Comparison of ENCODE assay signal across 24 cellular contexts in the genomic region with DNA sequence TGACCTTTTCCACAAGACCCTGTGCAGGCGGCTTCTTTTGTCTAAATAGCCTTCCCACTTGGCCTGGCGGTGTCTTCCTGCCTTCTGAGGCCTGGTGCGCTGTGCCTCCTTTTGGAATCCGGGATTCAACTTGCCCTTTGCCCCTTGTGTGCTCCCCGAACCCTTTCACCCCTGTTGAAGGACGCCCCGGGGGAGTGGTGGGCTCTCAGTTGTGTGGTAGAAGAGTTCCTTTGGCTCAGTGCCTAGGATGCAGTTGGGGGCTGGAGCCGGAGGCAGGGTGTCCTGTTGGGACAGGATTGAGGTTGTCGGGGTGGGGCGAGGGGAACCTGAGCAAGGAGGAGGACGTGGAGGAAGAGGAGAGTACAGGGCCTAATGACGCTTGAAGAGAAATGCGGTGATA. TPM values are rescaled to one million over a fixed set of nuclear protein-coding genes. Genes with fewer than 3 reads are reported as not detected.
A peak's percentile ranks its signal among the peaks of the same experiment; 100 is the strongest.
DNase-seq lines count a peak whose midpoint lies in the region; ATAC-seq, FAIRE-seq and TF ChIP-seq lines count a peak whose summit lies in the region.
"Had no signal": no experiment of that assay in that cellular context is flagged by ENCODE, and none has a peak within 500 bp of the region (broad histone marks: within the 10 kb centered on the region; RNA-seq: fewer than 3 reads in every experiment).

No MANE protein-coding gene starts in this region.

- no peaks in the 10 kb centered on the region for H3K9me2 ChIP-seq in GM23248 (ENCODE audit: insufficient read depth)

- WGBS in GM23248 (ENCODE audit: low coverage in 1 of 2, low lambda C conversion rate in 2 of 2, missing lambda C conversion rate in 2 of 2), 2 experiments, result 94 to 96% methylated on average over 13 of the region's 13 CpGs

- peaks cover 27% of the 10 kb centered on the region for H3K4me1 ChIP-seq in GM23248 (ENCODE audit: insufficient read depth)
- peaks cover 13% of the 10 kb centered on the region for H3K4me1 ChIP-seq in astrocyte (ENCODE audit: insufficient read depth, low read length)
- H3K4me1 ChIP-seq in gastrocnemius medialis, result no peaks in the 10 kb centered on the region

- H3K9ac ChIP-seq in GM23248, result peak overlapping the region; percentile 71
- H3K9ac ChIP-seq in astrocyte (ENCODE audit: low read length), result peak overlapping the region; percentile 72

- TF ChIP-seq CTCF in astrocyte (IDR thresholded peaks at IDR 0.05; ENCODE audit: insufficient read depth, low read depth, low read length), result no peak
- TF ChIP-seq CTCF in type B pancreatic cell (conservative IDR thresholded peaks at IDR 0.05), result no peak
- no peak for TF ChIP-seq CTCF in gastrocnemius medialis (IDR thresholded peaks at IDR 0.05 in 4 of 5, conservative IDR thresholded peaks at IDR 0.05 in 1 of 5)

- POLR2A ChIA-PET in naive thymus-derived CD8-positive, alpha-beta T cell (lab: Charles Lee), result no interaction called here

- H3K27ac Mint-ChIP-seq in astrocyte (ENCODE audit: unreplicated experiment) (peak overlapping the region; percentile 89), memory B cell (peak overlapping the region; percentile 77), type B pancreatic cell (no peak overlapping the region)
- peak overlapping the region; percentile 50 for H3K27ac Mint-ChIP-seq in stimulated activated effector memory CD8-positive, alpha-beta T cell treated with anti-CD3 and anti-CD28 coated beads, Interleukin-12 subunit alpha, Interleukin-12 subunit beta, amount 100 ng/mL, for 72 hours
- H3K27ac Mint-ChIP-seq in naive thymus-derived CD8-positive, alpha-beta T cell, result peak overlapping the region in 4 of 10 donors; percentile 41 to 77 (median 53)
- H3K27ac Mint-ChIP-seq: activated naive CD8-positive, alpha-beta T cell treated with anti-CD3 and anti-CD28 coated beads, Interleukin-2, amount 10 ng/mL, durations not matched to agents 7 days and 5 days; activated T-helper 1 cell treated with anti-CD3 and anti-CD28 coated beads, Interleukin-12 subunit alpha, Interleukin-12 subunit beta, Interleukin-2, Interleukin-4 antibody, amounts not matched to agents 30 ng/mL and 10 ng/mL and 1 ng/mL, durations not matched to agents 14 hours and 24 hours and 36 hours; natural killer cell treated with Interleukin-12 subunit alpha and Interleukin-12 subunit beta and Interleukin-15 and Interleukin-18, amount 100 ng/mL, for 72 hours; T-helper 1 cell treated with Interleukin-12 subunit alpha and Interleukin-12 subunit beta and Interleukin-4 antibody, amounts not matched to agents 30 μg/mL and 1 μg/mL, for 36 hours had no signal

- H3K9me3 ChIP-seq in GM23248 (ENCODE audit: low read depth) (no peaks in the 10 kb centered on the region), astrocyte (ENCODE audit: insufficient read depth, low read depth, low read length) (no peaks in the 10 kb centered on the region), gastrocnemius medialis (no peaks in the 10 kb centered on the region)
- H3K9me3 ChIP-seq: heart left ventricle had no signal

- intact Hi-C loops in gastrocnemius medialis (cut with DNase I; ENCODE audit: low total_unique reads), result no loop called here

- DNase-seq in GM23248, result no peak
- no peak for DNase-seq in astrocyte (ENCODE audit: low read depth)
- no peak for DNase-seq in memory B cell (ENCODE audit: low spot score in 2 of 2)
- no peak for DNase-seq in stimulated activated effector memory CD8-positive, alpha-beta T cell treated with anti-CD3 and anti-CD28 coated beads, Interleukin-12 subunit alpha, Interleukin-12 subunit beta, amount 100 ng/mL, for 72 hours (ENCODE audit: low spot score in 2 of 2)
- no peak for DNase-seq in type B pancreatic cell (ENCODE audit: extremely low spot score, unreplicated experiment)
- DNase-seq in gastrocnemius medialis, result no peak
- no peak for DNase-seq in naive thymus-derived CD8-positive, alpha-beta T cell
- DNase-seq: activated CD8-positive, alpha-beta memory T cell treated with anti-CD3 and anti-CD28 coated beads for 24 hours; activated naive CD8-positive, alpha-beta T cell treated with anti-CD3 and anti-CD28 coated beads, Interleukin-2, amount 10 ng/mL, durations not matched to agents 7 days and 5 days; effector CD4-positive, alpha-beta T cell; heart left ventricle; immature natural killer cell; NCI-H1092; NCI-H2029 treated with DMSO at 0.1 percent for 48 hours; NCI-H510A treated with DMSO at 0.1 percent for 48 hours; Right ventricle myocardium superior; stimulated activated naive CD4-positive, alpha-beta T cell had no signal

- H3K36me3 Mint-ChIP-seq in astrocyte (ENCODE audit: low read depth, unreplicated experiment), result peaks cover 22% of the 10 kb centered on the region
- H3K36me3 Mint-ChIP-seq in memory B cell, result peaks cover 18% of the 10 kb centered on the region
- H3K36me3 Mint-ChIP-seq in stimulated activated effector memory CD8-positive, alpha-beta T cell treated with anti-CD3 and anti-CD28 coated beads, Interleukin-12 subunit alpha, Interleukin-12 subunit beta, amount 100 ng/mL, for 72 hours, result peaks cover 100% of the 10 kb centered on the region
- peaks cover 23% of the 10 kb centered on the region for H3K36me3 Mint-ChIP-seq in type B pancreatic cell
- peaks cover 0 to 96% (median 11%) of the 10 kb centered on the region in 3 donors for H3K36me3 Mint-ChIP-seq in naive thymus-derived CD8-positive, alpha-beta T cell

- H3K36me3 ChIP-seq in GM23248 (ENCODE audit: low read depth) (peaks cover 62% of the 10 kb centered on the region), astrocyte (ENCODE audit: insufficient read depth, low read length) (peaks cover 41% of the 10 kb centered on the region), gastrocnemius medialis (peaks cover 6 to 95% of the 10 kb centered on the region in 2 donors)

- H3K79me2 ChIP-seq in GM23248 (ENCODE audit: insufficient read depth) (peaks cover 87% of the 10 kb centered on the region), astrocyte (ENCODE audit: insufficient read depth, low read length) (peaks cover 82% of the 10 kb centered on the region)

- H3K9me3 Mint-ChIP-seq in astrocyte (ENCODE audit: unreplicated experiment), result no peaks in the 10 kb centered on the region
- no peaks in the 10 kb centered on the region for H3K9me3 Mint-ChIP-seq in memory B cell
- no peaks in the 10 kb centered on the region for H3K9me3 Mint-ChIP-seq in stimulated activated effector memory CD8-positive, alpha-beta T cell treated with anti-CD3 and anti-CD28 coated beads, Interleukin-12 subunit alpha, Interleukin-12 subunit beta, amount 100 ng/mL, for 72 hours
- H3K9me3 Mint-ChIP-seq in type B pancreatic cell, result no peaks in the 10 kb centered on the region
- H3K9me3 Mint-ChIP-seq in naive thymus-derived CD8-positive, alpha-beta T cell, result no peaks in the 10 kb centered on the region
- H3K9me3 Mint-ChIP-seq: activated naive CD8-positive, alpha-beta T cell treated with anti-CD3 and anti-CD28 coated beads, Interleukin-2, amount 10 ng/mL, durations not matched to agents 7 days and 5 days; activated T-helper 1 cell treated with anti-CD3 and anti-CD28 coated beads, Interleukin-12 subunit alpha, Interleukin-12 subunit beta, Interleukin-2, Interleukin-4 antibody, amounts not matched to agents 30 ng/mL and 10 ng/mL and 1 ng/mL, durations not matched to agents 14 hours and 24 hours and 36 hours; immature natural killer cell; natural killer cell treated with Interleukin-12 subunit alpha and Interleukin-12 subunit beta and Interleukin-15 and Interleukin-18, amount 100 ng/mL, for 72 hours; T-helper 1 cell treated with Interleukin-12 subunit alpha and Interleukin-12 subunit beta and Interleukin-4 antibody, amounts not matched to agents 30 μg/mL and 1 μg/mL, for 36 hours had no signal

- H3K4me3 Mint-ChIP-seq in astrocyte (ENCODE audit: unreplicated experiment) (no peak overlapping the region), memory B cell (no peak overlapping the region), type B pancreatic cell (no peak overlapping the region)
- H3K4me3 Mint-ChIP-seq in stimulated activated effector memory CD8-positive, alpha-beta T cell treated with anti-CD3 and anti-CD28 coated beads, Interleukin-12 subunit alpha, Interleukin-12 subunit beta, amount 100 ng/mL, for 72 hours, result no peak overlapping the region
- no peak overlapping the region for H3K4me3 Mint-ChIP-seq in naive thymus-derived CD8-positive, alpha-beta T cell
- H3K4me3 Mint-ChIP-seq: activated naive CD8-positive, alpha-beta T cell treated with anti-CD3 and anti-CD28 coated beads, Interleukin-2, amount 10 ng/mL, durations not matched to agents 7 days and 5 days; activated T-helper 1 cell treated with anti-CD3 and anti-CD28 coated beads, Interleukin-12 subunit alpha, Interleukin-12 subunit beta, Interleukin-2, Interleukin-4 antibody, amounts not matched to agents 30 ng/mL and 10 ng/mL and 1 ng/mL, durations not matched to agents 14 hours and 24 hours and 36 hours; immature natural killer cell; natural killer cell treated with Interleukin-12 subunit alpha and Interleukin-12 subunit beta and Interleukin-15 and Interleukin-18, amount 100 ng/mL, for 72 hours; T-helper 1 cell treated with Interleukin-12 subunit alpha and Interleukin-12 subunit beta and Interleukin-4 antibody, amounts not matched to agents 30 μg/mL and 1 μg/mL, for 36 hours had no signal

- no peak for FAIRE-seq in astrocyte (lab: Jason Lieb, UNC)
- FAIRE-seq: H54 had no signal

- H3K4me1 Mint-ChIP-seq in astrocyte (ENCODE audit: low read depth, unreplicated experiment) (peaks cover 16% of the 10 kb centered on the region), memory B cell (no peaks in the 10 kb centered on the region), type B pancreatic cell (ENCODE audit: unreplicated experiment) (no peaks in the 10 kb centered on the region)
- peaks cover 6% of the 10 kb centered on the region for H3K4me1 Mint-ChIP-seq in stimulated activated effector memory CD8-positive, alpha-beta T cell treated with anti-CD3 and anti-CD28 coated beads, Interleukin-12 subunit alpha, Interleukin-12 subunit beta, amount 100 ng/mL, for 72 hours
- peaks cover 0 to 5% (median 1%) of the 10 kb centered on the region in 4 donors for H3K4me1 Mint-ChIP-seq in naive thymus-derived CD8-positive, alpha-beta T cell

- H3K27ac ChIP-seq in GM23248, result peak overlapping the region; percentile 94
- H3K27ac ChIP-seq in astrocyte (ENCODE audit: low read depth, low read length), result peak overlapping the region; percentile 93
- no peak overlapping the region for H3K27ac ChIP-seq in gastrocnemius medialis
- H3K27ac ChIP-seq: cardiac muscle cell, heart left ventricle had no signal

- no peak for TF ChIP-seq POLR2A in gastrocnemius medialis (IDR thresholded peaks at IDR 0.05)

- H3K4me3 ChIP-seq in GM23248 (no peak overlapping the region), astrocyte (ENCODE audit: insufficient read depth, low read depth, low read length) (no peak overlapping the region), gastrocnemius medialis (no peak overlapping the region)
- H3K4me3 ChIP-seq: cardiac muscle cell, heart left ventricle, lung had no signal

- H2AFZ ChIP-seq in GM23248, result no peak overlapping the region
- no peak overlapping the region for H2AFZ ChIP-seq in astrocyte (ENCODE audit: low read depth, low read length)

- ATAC-seq in memory B cell (ENCODE audit: low read depth) (no peak), GM18868 (IDR thresholded peaks at IDR 0.05; ENCODE audit: unreplicated experiment) (no peak), gastrocnemius medialis (no peak)
- ATAC-seq in stimulated activated effector memory CD8-positive, alpha-beta T cell treated with anti-CD3 and anti-CD28 coated beads, Interleukin-12 subunit alpha, Interleukin-12 subunit beta, amount 100 ng/mL, for 72 hours, result no peak
- no peak for ATAC-seq in naive thymus-derived CD8-positive, alpha-beta T cell
- ATAC-seq: heart left ventricle; natural killer cell treated with Interleukin-12 subunit alpha and Interleukin-12 subunit beta and Interleukin-15 and Interleukin-18, amount 100 ng/mL, for 72 hours had no signal

- H4K20me1 ChIP-seq in GM23248 (ENCODE audit: insufficient read depth), result no peaks in the 10 kb centered on the region
- H4K20me1 ChIP-seq in astrocyte (ENCODE audit: insufficient read depth, low read length), result peaks cover 67% of the 10 kb centered on the region

- peaks cover 71% of the 10 kb centered on the region for H3F3A ChIP-seq in GM23248 (ENCODE audit: insufficient read depth)

- H3K4me2 ChIP-seq in GM23248 (ENCODE audit: unreplicated experiment), result peak overlapping the region; percentile 53
- peak overlapping the region; percentile 69 for H3K4me2 ChIP-seq in astrocyte (ENCODE audit: low read length)

- H3K27me3 ChIP-seq in GM23248 (replicated peaks; ENCODE audit: insufficient read depth) (no peaks in the 10 kb centered on the region), astrocyte (ENCODE audit: insufficient read depth, low read length) (no peaks in the 10 kb centered on the region), gastrocnemius medialis (no peaks in the 10 kb centered on the region)
- H3K27me3 ChIP-seq: cardiac muscle cell, heart left ventricle had no signal

- in situ Hi-C loops in GM23248 (cut with MboI), result no loop called here
- in situ Hi-C loops in gastrocnemius medialis (cut with MboI; ENCODE audit: low sequenced_read_pairs in 4 of 4), result no loop called here

- H3K27me3 Mint-ChIP-seq in astrocyte (ENCODE audit: low read depth, unreplicated experiment) (no peaks in the 10 kb centered on the region), memory B cell (no peaks in the 10 kb centered on the region), type B pancreatic cell (no peaks in the 10 kb centered on the region)
- no peaks in the 10 kb centered on the region for H3K27me3 Mint-ChIP-seq in naive thymus-derived CD8-positive, alpha-beta T cell
- H3K27me3 Mint-ChIP-seq: activated naive CD8-positive, alpha-beta T cell treated with anti-CD3 and anti-CD28 coated beads, Interleukin-2, amount 10 ng/mL, durations not matched to agents 7 days and 5 days; natural killer cell treated with Interleukin-12 subunit alpha and Interleukin-12 subunit beta and Interleukin-15 and Interleukin-18, amount 100 ng/mL, for 72 hours had no signal

RNA-seq across cellular contexts. Expression of gene KLC1, which starts 34.5 kb away (rescaled TPM):
- 339 and 410 TPM in 2 replicates for total RNA-seq in GM23248 (2014; rRNA removed; shearing (Covaris generic))
- polyA plus RNA-seq in GM23248 (2016; fragmentation: Nextera tagmentation; extraction: Ambion mirVana), result 177 and 184 TPM in 2 replicates
- total RNA-seq in astrocyte (226 and 238 TPM in 2 replicates), type B pancreatic cell (ENCODE audit: low replicate concordance) (125 and 145 TPM in 2 replicates), gastrocnemius medialis (100 to 1,000 TPM; 217 to 398 (median 309) TPM)
- total RNA-seq in naive thymus-derived CD8-positive, alpha-beta T cell, result 100 to 1,000 TPM; 242 to 252 TPM
- 10 to 100 TPM; 50.7 to 73.3 (median 58.2) TPM for polyA plus RNA-seq in naive thymus-derived CD8-positive, alpha-beta T cell

RNA-seq across cellular contexts. Expression of gene XRCC3, which starts 51.7 kb away (rescaled TPM):
- total RNA-seq in GM23248 (2014; rRNA removed; shearing (Covaris generic)), result 19.1 and 20.3 TPM in 2 replicates
- polyA plus RNA-seq in GM23248 (2016; fragmentation: Nextera tagmentation; extraction: Ambion mirVana), result 4.0 and 4.9 TPM in 2 replicates
- total RNA-seq in astrocyte, result 2.3 and 5.2 TPM in 2 replicates
- 17.3 and 35.2 TPM in 2 replicates for total RNA-seq in type B pancreatic cell (ENCODE audit: low replicate concordance)
- 10 to 100 TPM in 1 of 4 donors, 1 to 10 TPM in 3; 1.3 to 26.5 (median 3.0) TPM for total RNA-seq in gastrocnemius medialis
- total RNA-seq in naive thymus-derived CD8-positive, alpha-beta T cell, result 10 to 100 TPM; 13.8 to 14.1 TPM
- 1 to 10 TPM; 2.1 to 3.6 (median 3.2) TPM for polyA plus RNA-seq in naive thymus-derived CD8-positive, alpha-beta T cell

RNA-seq across cellular contexts. Expression of gene ZFYVE21, which starts 52.1 kb away (rescaled TPM):
- total RNA-seq in GM23248 (2014; rRNA removed; shearing (Covaris generic)), result 60.3 and 77.4 TPM in 2 replicates
- 112 and 120 TPM in 2 replicates for polyA plus RNA-seq in GM23248 (2016; fragmentation: Nextera tagmentation; extraction: Ambion mirVana)
- 41.7 and 42.0 TPM in 2 replicates for total RNA-seq in astrocyte
- 41.7 and 59.1 TPM in 2 replicates for total RNA-seq in type B pancreatic cell (ENCODE audit: low replicate concordance)
- 10 to 100 TPM; 16.2 to 25.8 (median 20.2) TPM for total RNA-seq in gastrocnemius medialis
- total RNA-seq in naive thymus-derived CD8-positive, alpha-beta T cell, result 10 to 100 TPM; 13.5 to 16.9 TPM
- 1 to 10 TPM; 7.7 to 8.7 (median 8.1) TPM for polyA plus RNA-seq in naive thymus-derived CD8-positive, alpha-beta T cell

Comparison
In these comparisons a context has a peak if more than half of its experiments do, and no peak if none do; other contexts are left out.
1. H3K27ac ChIP-seq: peak in GM23248 (single experiment) and astrocyte (single experiment); none in gastrocnemius medialis (0 of 4).